ENCODE assay signal across 15 cellular contexts in the genomic region with DNA sequence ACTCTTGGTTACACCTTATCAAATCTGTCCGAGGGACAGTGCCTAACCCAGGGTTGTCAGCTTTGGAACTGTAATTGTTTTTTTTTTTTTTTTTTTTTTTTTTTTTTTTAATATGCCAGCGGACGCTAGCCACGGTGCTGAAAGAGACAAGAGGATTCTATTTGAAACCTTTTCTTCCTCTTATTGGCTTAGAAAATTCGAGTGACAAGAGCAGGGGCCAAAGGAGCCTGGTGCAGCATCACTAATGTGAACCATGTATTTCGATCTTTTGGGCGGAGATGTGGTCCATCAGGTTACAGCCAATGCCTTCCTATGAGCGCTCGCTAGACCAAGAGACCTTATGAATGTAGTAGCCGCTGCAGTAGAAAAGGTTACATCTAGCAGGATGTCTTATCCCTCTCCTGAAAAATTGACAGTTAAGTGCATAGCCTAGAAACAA. TPM values are rescaled to one million over a fixed set of nuclear protein-coding genes. Genes with fewer than 3 reads are reported as not detected.
DNase-seq lines count a peak whose midpoint lies in the region; ATAC-seq and TF ChIP-seq lines count a peak whose summit lies in the region.
"Had no signal": no experiment of that assay in that cellular context is flagged by ENCODE, and none has a peak within 500 bp of the region (broad histone marks: within the 10 kb centered on the region; RNA-seq: fewer than 3 reads in every experiment).

No MANE protein-coding gene starts in this region.

- peaks cover 28% of the 10 kb centered on the region for H3K4me1 ChIP-seq in BE2C
- no peaks in the 10 kb centered on the region for H3K4me1 ChIP-seq in lower lobe of right lung

- no peaks in the 10 kb centered on the region for H3K36me3 Mint-ChIP-seq in brain
- H3K36me3 Mint-ChIP-seq: activated naive CD4-positive, alpha-beta T cell treated with anti-CD3 and anti-CD28 coated beads, Interleukin-2, amount 50 U/mL, for 24 hours; stimulated activated effector memory CD8-positive, alpha-beta T cell treated with anti-CD3 and anti-CD28 coated beads, Interleukin-12 subunit alpha, Interleukin-12 subunit beta, amount 100 ng/mL, for 72 hours had no signal

- H3K27ac ChIP-seq in lower lobe of right lung: no peak overlapping the region
- H3K27ac ChIP-seq: Peyer's patch had no signal

- peak overlapping the region in 3 of 5 experiments; percentile 71 to 88 (median 75) for H3K27ac Mint-ChIP-seq in brain
- H3K27ac Mint-ChIP-seq: activated naive CD4-positive, alpha-beta T cell treated with anti-CD3 and anti-CD28 coated beads, Interleukin-2, amount 50 U/mL, for 24 hours; CD4-positive, alpha-beta T cell; stimulated activated effector memory CD8-positive, alpha-beta T cell treated with anti-CD3 and anti-CD28 coated beads, Interleukin-12 subunit alpha, Interleukin-12 subunit beta, amount 100 ng/mL, for 72 hours had no signal

- H3K27me3 Mint-ChIP-seq in brain: peaks cover 13% of the 10 kb centered on the region

- intact Hi-C loops in lower lobe of right lung (cut with DNase I): no loop called here

- peak overlapping the region; percentile 85 to 89 (median 88) for H3K4me3 Mint-ChIP-seq in brain
- H3K4me3 Mint-ChIP-seq: activated naive CD4-positive, alpha-beta T cell treated with anti-CD3 and anti-CD28 coated beads, Interleukin-2, amount 50 U/mL, for 24 hours; CD4-positive, alpha-beta T cell; stimulated activated effector memory CD8-positive, alpha-beta T cell treated with anti-CD3 and anti-CD28 coated beads, Interleukin-12 subunit alpha, Interleukin-12 subunit beta, amount 100 ng/mL, for 72 hours had no signal

- H3K4me1 Mint-ChIP-seq in brain: peaks cover 16% of the 10 kb centered on the region
- H3K4me1 Mint-ChIP-seq: activated naive CD4-positive, alpha-beta T cell treated with anti-CD3 and anti-CD28 coated beads, Interleukin-2, amount 50 U/mL, for 24 hours; stimulated activated effector memory CD8-positive, alpha-beta T cell treated with anti-CD3 and anti-CD28 coated beads, Interleukin-12 subunit alpha, Interleukin-12 subunit beta, amount 100 ng/mL, for 72 hours had no signal

- TF ChIP-seq CTCF in BE2C (IDR thresholded peaks at IDR 0.05; ENCODE audit: low read depth, low read length): no peak
- no peak for TF ChIP-seq CTCF in brain (conservative IDR thresholded peaks at IDR 0.05)
- no peak for TF ChIP-seq CTCF in lower lobe of right lung (IDR thresholded peaks at IDR 0.05)

- H3K27me3 ChIP-seq in BE2C: no peaks in the 10 kb centered on the region
- peaks cover 11% of the 10 kb centered on the region for H3K27me3 ChIP-seq in lower lobe of right lung (ENCODE audit: low read depth)

- peaks cover 8% of the 10 kb centered on the region for H3K36me3 ChIP-seq in BE2C
- no peaks in the 10 kb centered on the region for H3K36me3 ChIP-seq in lower lobe of right lung
- H3K36me3 ChIP-seq: Peyer's patch had no signal

- H3K4me3 ChIP-seq in BE2C (ENCODE audit: low read depth, low read length) (peak overlapping the region; percentile 91), lower lobe of right lung (no peak overlapping the region)
- H3K4me3 ChIP-seq: lung had no signal

- DNase-seq in BE2C (peak; percentile 61), KG1 (lab: John Stamatoyannopoulos, UW) (peak; percentile 1), kidney tubule cell (ENCODE audit: low spot score) (peak; percentile 4), HuH-7 (ENCODE audit: low spot score) (no peak), lower lobe of right lung (no peak)
- DNase-seq: activated CD4-positive, alpha-beta T cell treated with anti-CD3 and anti-CD28 coated beads for 1 hour; CD4-positive, alpha-beta T cell; NCI-H1436; Peyer's patch had no signal

- H3K9me3 Mint-ChIP-seq in brain: no peaks in the 10 kb centered on the region
- H3K9me3 Mint-ChIP-seq: activated naive CD4-positive, alpha-beta T cell treated with anti-CD3 and anti-CD28 coated beads, Interleukin-2, amount 50 U/mL, for 24 hours had no signal

- no peak for ATAC-seq in lower lobe of right lung
- ATAC-seq in GM19467 (IDR thresholded peaks at IDR 0.05; ENCODE audit: unreplicated experiment): no peak
- no peak for ATAC-seq in GM19324 (IDR thresholded peaks at IDR 0.05; ENCODE audit: low FRiP score, unreplicated experiment)

- H3K9me3 ChIP-seq in BE2C (no peaks in the 10 kb centered on the region), lower lobe of right lung (no peaks in the 10 kb centered on the region)
- H3K9me3 ChIP-seq: Peyer's patch had no signal

RNA-seq across cellular contexts. Expression of gene PTPRR, which starts 0.9 kb away (rescaled TPM):
- polyA plus RNA-seq in BE2C (2012; ENCODE audit: insufficient read depth, insufficient read length, low read depth): 36.3 TPM
- 1.3 TPM for polyA plus RNA-seq in brain (ENCODE audit: insufficient read depth, low read depth, low replicate concordance)
- total RNA-seq in lower lobe of right lung: 1.4 TPM
- total RNA-seq: CD4-positive, alpha-beta T cell had no signal

Comparison
In these comparisons a context has a peak if more than half of its experiments do, and no peak if none do; other contexts are left out.
1. DNase-seq: peak in BE2C (single experiment), KG1 (single experiment) and kidney tubule cell (single experiment); none in HuH-7 (single experiment) and lower lobe of right lung (single experiment).